20 cellular contexts compared by ENCODE assay signal in the genomic region with DNA sequence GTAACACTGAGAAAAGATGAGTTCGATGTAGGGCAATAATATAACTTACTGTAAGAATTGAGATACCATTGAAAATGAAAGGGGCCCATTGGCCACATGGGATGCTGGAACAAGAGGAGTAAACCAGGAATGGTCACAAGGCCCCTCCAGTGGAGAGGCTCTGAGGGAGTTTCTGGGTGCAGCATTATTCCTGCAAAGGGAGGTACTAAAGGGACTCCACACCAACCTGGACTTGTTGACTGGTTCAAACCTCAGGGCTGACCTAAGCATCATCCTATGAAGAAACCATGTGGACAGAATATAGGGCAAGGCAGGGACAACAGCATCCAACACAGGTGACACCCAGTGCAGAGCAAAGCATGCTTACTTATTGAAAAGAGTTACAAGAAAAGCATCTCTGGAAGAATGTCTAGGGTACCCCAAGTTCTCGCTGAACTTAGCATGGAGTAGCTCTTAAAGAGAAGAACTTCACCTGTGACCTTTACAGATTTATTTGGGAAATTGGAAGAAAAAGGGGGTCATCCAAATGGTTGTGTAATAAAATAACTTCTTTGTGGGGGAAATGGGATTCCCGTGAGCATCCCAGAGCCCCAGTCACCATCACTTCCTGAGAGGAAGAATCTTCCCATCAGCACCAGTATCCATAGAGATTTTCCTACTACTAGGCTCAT. TPM values are rescaled to one million over a fixed set of nuclear protein-coding genes. Genes with fewer than 3 reads are reported as not detected.
DNase-seq lines count a peak whose midpoint lies in the region; ATAC-seq, FAIRE-seq and TF ChIP-seq lines count a peak whose summit lies in the region.
"Had no signal": no experiment of that assay in that cellular context is flagged by ENCODE, and none has a peak within 500 bp of the region (broad histone marks: within the 10 kb centered on the region; RNA-seq: fewer than 3 reads in every experiment).

No MANE protein-coding gene starts in this region.

- DNase-seq in activated naive CD4-positive, alpha-beta T cell treated with anti-CD3 and anti-CD28 coated beads for 36 hours = no peak
- DNase-seq in activated naive CD4-positive, alpha-beta T cell treated with anti-CD3 and anti-CD28 coated beads, Interleukin-2, amount 50 U/mL, for 16 hours = no peak
- DNase-seq in K562 (ENCODE audit: extremely low read depth in 1 of 4, low spot score in 3 of 4) (no peak), testis (no peak)
- no peak for DNase-seq in stimulated activated CD4-positive, alpha-beta T cell treated with anti-CD3 and anti-CD28 coated beads, Interleukin-1b, Interleukin-23, amount 100 ng/mL, for 48 hours
- no peak for DNase-seq in stimulated activated naive CD4-positive, alpha-beta T cell treated with Interleukin-2 at 50 U/mL for 16 hours (lab: John Stamatoyannopoulos, UW)
- DNase-seq: activated effector memory CD4-positive, alpha-beta T cell treated with Interleukin-2 at 50 U/mL for 16 hours; H9; NCI-H2107; NCI-H82; ovary; RPMI8226; stimulated activated naive CD4-positive, alpha-beta T cell; SW 1271 had no signal

- no peaks in the 10 kb centered on the region for H3K27me3 Mint-ChIP-seq in activated naive CD4-positive, alpha-beta T cell treated with anti-CD3 and anti-CD28 coated beads for 36 hours (ENCODE audit: low read depth)
- H3K27me3 Mint-ChIP-seq in stimulated activated memory B cell treated with anti-CD40 and anti-IgM and Interleukin-4, amounts not matched to agents 10 μg/mL and 1 μg/mL and 100 μg/mL, for 72 hours = no peaks in the 10 kb centered on the region

- no peak for ATAC-seq in K562
- ATAC-seq in stimulated activated memory B cell treated with anti-CD40 and anti-IgM and Interleukin-4, amounts not matched to agents 10 μg/mL and 1 μg/mL and 100 μg/mL, for 72 hours = no peak

- H3K4me3 Mint-ChIP-seq in activated naive CD4-positive, alpha-beta T cell treated with anti-CD3 and anti-CD28 coated beads for 36 hours = peak overlapping the region; percentile 88
- no peak overlapping the region for H3K4me3 Mint-ChIP-seq in stimulated activated memory B cell treated with anti-CD40 and anti-IgM and Interleukin-4, amounts not matched to agents 10 μg/mL and 1 μg/mL and 100 μg/mL, for 72 hours
- H3K4me3 Mint-ChIP-seq: brain, H9 had no signal

- H3K9me3 ChIP-seq in K562 (replicated peaks; ENCODE audit: control insufficient read depth, insufficient read depth, low read depth, low read length) (no peaks in the 10 kb centered on the region), testis (no peaks in the 10 kb centered on the region)
- H3K9me3 ChIP-seq: ovary had no signal

- H3K4me3 ChIP-seq in K562 (no peak overlapping the region), testis (no peak overlapping the region)
- H3K4me3 ChIP-seq: ovary had no signal

- H3K27ac Mint-ChIP-seq in activated naive CD4-positive, alpha-beta T cell treated with anti-CD3 and anti-CD28 coated beads for 36 hours = peak overlapping the region; percentile 99
- peak overlapping the region; percentile 99 for H3K27ac Mint-ChIP-seq in stimulated activated memory B cell treated with anti-CD40 and anti-IgM and Interleukin-4, amounts not matched to agents 10 μg/mL and 1 μg/mL and 100 μg/mL, for 72 hours
- H3K27ac Mint-ChIP-seq: brain, H9 had no signal

- no peaks in the 10 kb centered on the region for H3K36me3 ChIP-seq in K562 (ENCODE audit: control insufficient read depth, insufficient read depth, low read length)
- H3K36me3 ChIP-seq in testis (ENCODE audit: low read depth, missing control alignments) = no peaks in the 10 kb centered on the region
- H3K36me3 ChIP-seq: ovary had no signal

- no peak for FAIRE-seq in K562 (lab: Jason Lieb, UNC)
- FAIRE-seq: D721Med had no signal

- no peaks in the 10 kb centered on the region; the same call in 2 of the 3 replicates for H3K79me2 ChIP-seq in K562 (ENCODE audit: control insufficient read depth, insufficient read depth, low read length)

- H3K4me1 ChIP-seq in K562 (replicated peaks in 1 of 2; ENCODE audit: control insufficient read depth in 2 of 2, insufficient read depth in 2 of 2, low read length in 2 of 2) = peaks cover 0 to 54% of the 10 kb centered on the region in 2 experiments; a peak in 3 of 5 replicates
- no peaks in the 10 kb centered on the region for H3K4me1 ChIP-seq in testis

- no peak for TF ChIP-seq EP300 in K562 (IDR thresholded peaks at IDR 0.05; ENCODE audit: low read length)

- H3K27ac ChIP-seq in K562 (ENCODE audit: extremely low read depth, low read depth, low read length) (no peak overlapping the region; the same call in 2 of the 3 replicates), testis (no peak overlapping the region)
- H3K27ac ChIP-seq: ovary had no signal

- TF ChIP-seq RAD21 in K562 (CRISPR knock-in tag; conservative IDR thresholded peaks at IDR 0.05 in 1 of 2, IDR thresholded peaks at IDR 0.05 in 1 of 2) = no peak

- peaks cover 45% of the 10 kb centered on the region for H3K36me3 Mint-ChIP-seq in activated naive CD4-positive, alpha-beta T cell treated with anti-CD3 and anti-CD28 coated beads for 36 hours (ENCODE audit: low read depth)
- peaks cover 42% of the 10 kb centered on the region for H3K36me3 Mint-ChIP-seq in stimulated activated memory B cell treated with anti-CD40 and anti-IgM and Interleukin-4, amounts not matched to agents 10 μg/mL and 1 μg/mL and 100 μg/mL, for 72 hours
- H3K36me3 Mint-ChIP-seq: brain had no signal

- in situ Hi-C loops in K562 (cut with MboI) = no loop called here

- no peak overlapping the region for H3K4me2 ChIP-seq in K562 (ENCODE audit: insufficient read depth, low read length)

- H3K27me3 ChIP-seq in K562 (ENCODE audit: control insufficient read depth in 2 of 2, insufficient read depth in 2 of 2, low read length in 2 of 2) = no peaks in the 10 kb centered on the region; a peak in 1 of 5 replicates
- H3K27me3 ChIP-seq in testis = no peaks in the 10 kb centered on the region
- H3K27me3 ChIP-seq: ovary had no signal

- TF ChIP-seq POLR2A in Raji (IDR thresholded peaks at IDR 0.05; ENCODE audit: insufficient read depth, low read depth, low read length) = peak; percentile 21; the same call in 1 of the 2 replicates
- TF ChIP-seq POLR2A in K562 (conservative IDR thresholded peaks at IDR 0.05) = no peak
- TF ChIP-seq POLR2A in testis (IDR thresholded peaks at IDR 0.05) = no peak

- intact Hi-C loops in activated naive CD4-positive, alpha-beta T cell treated with anti-CD3 and anti-CD28 coated beads for 36 hours (cut with micrococcal nuclease) = loop anchor here (5.0 to 10.0 kb wide), 4 partner anchors 468 to 1793 kb away; partner anchors contain the start of genes AGK, MRPS33 and SSBP1
- intact Hi-C loops in K562 (cut with micrococcal nuclease) = no loop called here
- intact Hi-C loops in testis (cut with DNase I; ENCODE audit: low total_unique reads) = no loop called here

- H3K4me1 Mint-ChIP-seq in activated naive CD4-positive, alpha-beta T cell treated with anti-CD3 and anti-CD28 coated beads for 36 hours (ENCODE audit: low read depth) = peaks cover 98% of the 10 kb centered on the region
- H3K4me1 Mint-ChIP-seq in stimulated activated memory B cell treated with anti-CD40 and anti-IgM and Interleukin-4, amounts not matched to agents 10 μg/mL and 1 μg/mL and 100 μg/mL, for 72 hours = peaks cover 87% of the 10 kb centered on the region
- H3K4me1 Mint-ChIP-seq: brain had no signal

- 13% methylated on average over 3 of the region's 3 CpGs for WGBS in K562 (ENCODE audit: insufficient coverage, low coverage, missing lambda C conversion rate)
- WGBS in testis, 2 donors = 93 to 94% methylated on average over 3 of the region's 3 CpGs

- H2AFZ ChIP-seq in K562 (ENCODE audit: low read depth, low read length) = no peak overlapping the region

- POLR2A ChIA-PET in K562 (lab: Yijun Ruan, JAX) = no interaction called here

- no peaks in the 10 kb centered on the region for H3K9me1 ChIP-seq in K562 (ENCODE audit: control insufficient read depth, insufficient read depth, low read length)

- no peaks in the 10 kb centered on the region for H4K20me1 ChIP-seq in K562 (replicated peaks; ENCODE audit: control insufficient read depth, insufficient read depth, low read length)

- H3K9me3 Mint-ChIP-seq in activated naive CD4-positive, alpha-beta T cell treated with anti-CD3 and anti-CD28 coated beads for 36 hours = no peaks in the 10 kb centered on the region
- peaks cover 3% of the 10 kb centered on the region for H3K9me3 Mint-ChIP-seq in stimulated activated memory B cell treated with anti-CD40 and anti-IgM and Interleukin-4, amounts not matched to agents 10 μg/mL and 1 μg/mL and 100 μg/mL, for 72 hours
- H3K9me3 Mint-ChIP-seq: H9 had no signal

- BruUV-seq in K562 (replicated peaks; lab: Mats Ljungman, UMichigan) = no TSS peak

- TF ChIP-seq CTCF in K562 (IDR thresholded peaks at IDR 0.05 in 2 of 3, conservative IDR thresholded peaks at IDR 0.05 in 1 of 3; ENCODE audit: insufficient read depth in 2 of 3, low read depth in 1 of 3, low read length in 3 of 3) = no peak
- no peak for TF ChIP-seq CTCF in testis (IDR thresholded peaks at IDR 0.05)

- H3K9ac ChIP-seq in K562 (ENCODE audit: insufficient read depth in 1 of 2, low read depth in 2 of 2, low read length in 2 of 2) = no peak overlapping the region

- CTCF ChIA-PET in activated naive CD4-positive, alpha-beta T cell treated with anti-CD3 and anti-CD28 coated beads for 36 hours (lab: Charles Lee) = interaction anchor here (0.6 to 12.4 kb wide), 4 partner anchors 13 to 462 kb away, joined by 3 to 382 read pairs (median 4); no protein-coding TSS in a partner anchor
- CTCF ChIA-PET in K562 (lab: Yijun Ruan, JAX; ENCODE audit: low intra/inter-chr PET ratio) = no interaction called here

RNA-seq across cellular contexts. Expression of gene PRSS2, which starts 34.7 kb away (rescaled TPM):
- total RNA-seq in activated naive CD4-positive, alpha-beta T cell treated with anti-CD3 and anti-CD28 coated beads for 36 hours = under 1 TPM in 1 of 2 experiments, not detected in 1; 0.50 TPM
- 2.5 TPM in 1 of 2 replicates, not detected in the other for total RNA-seq in K562 (2011; cell fraction: chromatin; rRNA removed; ENCODE audit: low replicate concordance)
- 4.6 and 6.2 TPM in 2 replicates for total RNA-seq in K562 (2011; cell fraction: nucleolus; rRNA removed)
- total RNA-seq in K562 (2011; cell fraction: nucleoplasm; rRNA removed) = 3.5 and 4.8 TPM in 2 replicates
- total RNA-seq in K562 (2014; rRNA removed) = 1.1 and 1.7 TPM in 2 replicates
- 2.4 and 2.5 TPM in 2 replicates for total RNA-seq in K562 (2014; rRNA removed; fragmentation: Illumina TruSeq; extraction: Trizol)
- total RNA-seq in K562 (2015; rRNA removed; fragmentation: Illumina TruSeq; extraction: Trizol) = 1.3 and 2.4 TPM in 2 replicates
- total RNA-seq in K562 (2021) = 23.9 and 30.1 TPM in 2 replicates
- polyA plus RNA-seq in K562 (2011; rRNA removed) = 3.8 and 6.4 TPM in 2 replicates
- polyA plus RNA-seq in K562 (2011; cell fraction: cytosol; rRNA removed) = 9.3 and 14.7 TPM in 2 replicates
- 4.3 and 5.0 TPM in 2 replicates for polyA plus RNA-seq in K562 (2011; cell fraction: nucleus; rRNA removed)
- 6.6 and 43.8 TPM in 2 replicates for polyA plus RNA-seq in K562 (2012)
- 4.7 and 6.2 TPM in 2 replicates for polyA plus RNA-seq in K562 (2014; fragmentation: Illumina TruSeq; extraction: Trizol)
- 10 to 100 TPM in 1 of 2 experiments, 1 to 10 TPM in 1; 9.5 to 16.4 TPM for polyA plus RNA-seq in K562 (2014; fragmentation: Nextera tagmentation; extraction: Ambion mirVana)
- polyA plus RNA-seq in K562 (2014; rRNA removed) = 1.4 and 1.6 TPM in 2 replicates
- polyA minus RNA-seq in K562 (2011; rRNA and poly(A)+ RNA removed) = 2.8 and 3.7 TPM in 2 replicates
- polyA minus RNA-seq in K562 (2011; cell fraction: cytosol; rRNA and poly(A)+ RNA removed) = 4.5 and 5.4 TPM in 2 replicates
- polyA minus RNA-seq in K562 (2011; cell fraction: nucleus; rRNA and poly(A)+ RNA removed) = 0.67 and 1.4 TPM in 2 replicates
- total RNA-seq in testis = not detected
- polyA plus RNA-seq in testis (ENCODE audit: insufficient read depth, low read depth, low replicate concordance) = not detected
- total RNA-seq: dermis microvascular lymphatic vessel endothelial cell, H9, mononuclear cell had no signal

RNA-seq across cellular contexts. Expression of gene EPHB6, which starts 49.4 kb away (rescaled TPM):
- 10 to 100 TPM; 22.1 to 22.8 TPM for total RNA-seq in activated naive CD4-positive, alpha-beta T cell treated with anti-CD3 and anti-CD28 coated beads for 36 hours
- total RNA-seq in K562 (2011; cell fraction: chromatin; rRNA removed; ENCODE audit: low replicate concordance) = 81.3 and 499 TPM in 2 replicates
- total RNA-seq in K562 (2011; cell fraction: nucleolus; rRNA removed) = 147 and 442 TPM in 2 replicates
- total RNA-seq in K562 (2011; cell fraction: nucleoplasm; rRNA removed) = 112 and 171 TPM in 2 replicates
- total RNA-seq in K562 (2014; rRNA removed) = 10.4 and 11.3 TPM in 2 replicates
- 4.1 and 4.3 TPM in 2 replicates for total RNA-seq in K562 (2014; rRNA removed; fragmentation: Illumina TruSeq; extraction: Trizol)
- total RNA-seq in K562 (2015; rRNA removed; fragmentation: Illumina TruSeq; extraction: Trizol) = 1.5 and 2.1 TPM in 2 replicates
- total RNA-seq in K562 (2021) = 13.2 and 19.1 TPM in 2 replicates
- 108 and 123 TPM in 2 replicates for polyA plus RNA-seq in K562 (2011; rRNA removed)
- 99.6 and 191 TPM in 2 replicates for polyA plus RNA-seq in K562 (2011; cell fraction: cytosol; rRNA removed)
- 516 and 1,081 TPM in 2 replicates for polyA plus RNA-seq in K562 (2011; cell fraction: nucleus; rRNA removed)
- polyA plus RNA-seq in K562 (2012) = 8.8 and 13.0 TPM in 2 replicates
- 7.6 and 10.7 TPM in 2 replicates for polyA plus RNA-seq in K562 (2014; fragmentation: Illumina TruSeq; extraction: Trizol)
- polyA plus RNA-seq in K562 (2014; fragmentation: Nextera tagmentation; extraction: Ambion mirVana) = 1 to 10 TPM; 1.4 to 2.5 TPM
- polyA plus RNA-seq in K562 (2014; rRNA removed) = 12.0 and 16.3 TPM in 2 replicates
- polyA minus RNA-seq in K562 (2011; rRNA and poly(A)+ RNA removed) = 56.3 and 87.3 TPM in 2 replicates
- 119 and 124 TPM in 2 replicates for polyA minus RNA-seq in K562 (2011; cell fraction: cytosol; rRNA and poly(A)+ RNA removed)
- 75.4 and 113 TPM in 2 replicates for polyA minus RNA-seq in K562 (2011; cell fraction: nucleus; rRNA and poly(A)+ RNA removed)
- 10 to 100 TPM; 47.3 to 52.0 TPM for total RNA-seq in testis
- 38.1 TPM for polyA plus RNA-seq in testis (ENCODE audit: insufficient read depth, low read depth, low replicate concordance)

RNA-seq across cellular contexts. Expression of gene PRSS1, which starts 56.2 kb away (rescaled TPM):
- total RNA-seq in activated naive CD4-positive, alpha-beta T cell treated with anti-CD3 and anti-CD28 coated beads for 36 hours = not detected
- not detected in 2 replicates for total RNA-seq in K562 (2011; cell fraction: chromatin; rRNA removed; ENCODE audit: low replicate concordance)
- total RNA-seq in K562 (2011; cell fraction: nucleolus; rRNA removed) = not detected in 2 replicates
- not detected in 2 replicates for total RNA-seq in K562 (2011; cell fraction: nucleoplasm; rRNA removed)
- total RNA-seq in K562 (2014; rRNA removed) = not detected in 2 replicates
- not detected in 2 replicates for total RNA-seq in K562 (2014; rRNA removed; fragmentation: Illumina TruSeq; extraction: Trizol)
- not detected in 2 replicates for total RNA-seq in K562 (2015; rRNA removed; fragmentation: Illumina TruSeq; extraction: Trizol)
- 6.6 and 8.8 TPM in 2 replicates for total RNA-seq in K562 (2021)
- polyA plus RNA-seq in K562 (2011; rRNA removed) = not detected in 2 replicates
- polyA plus RNA-seq in K562 (2011; cell fraction: cytosol; rRNA removed) = not detected in 2 replicates
- 0.27 TPM in 1 of 2 replicates, not detected in the other for polyA plus RNA-seq in K562 (2011; cell fraction: nucleus; rRNA removed)
- 0.86 TPM in 1 of 2 replicates, not detected in the other for polyA plus RNA-seq in K562 (2012)
- not detected in 2 replicates for polyA plus RNA-seq in K562 (2014; fragmentation: Illumina TruSeq; extraction: Trizol)
- polyA plus RNA-seq in K562 (2014; fragmentation: Nextera tagmentation; extraction: Ambion mirVana) = under 1 TPM; 0.07 to 0.20 TPM
- not detected in 2 replicates for polyA plus RNA-seq in K562 (2014; rRNA removed)
- not detected in 2 replicates for polyA minus RNA-seq in K562 (2011; rRNA and poly(A)+ RNA removed)
- not detected in 2 replicates for polyA minus RNA-seq in K562 (2011; cell fraction: cytosol; rRNA and poly(A)+ RNA removed)
- not detected in 2 replicates for polyA minus RNA-seq in K562 (2011; cell fraction: nucleus; rRNA and poly(A)+ RNA removed)
- not detected for total RNA-seq in testis
- polyA plus RNA-seq in testis (ENCODE audit: insufficient read depth, low read depth, low replicate concordance) = not detected
- total RNA-seq: dermis microvascular lymphatic vessel endothelial cell, H9 had no signal
